Comparison of ENCODE assay signal across 39 cellular contexts in the genomic region with DNA sequence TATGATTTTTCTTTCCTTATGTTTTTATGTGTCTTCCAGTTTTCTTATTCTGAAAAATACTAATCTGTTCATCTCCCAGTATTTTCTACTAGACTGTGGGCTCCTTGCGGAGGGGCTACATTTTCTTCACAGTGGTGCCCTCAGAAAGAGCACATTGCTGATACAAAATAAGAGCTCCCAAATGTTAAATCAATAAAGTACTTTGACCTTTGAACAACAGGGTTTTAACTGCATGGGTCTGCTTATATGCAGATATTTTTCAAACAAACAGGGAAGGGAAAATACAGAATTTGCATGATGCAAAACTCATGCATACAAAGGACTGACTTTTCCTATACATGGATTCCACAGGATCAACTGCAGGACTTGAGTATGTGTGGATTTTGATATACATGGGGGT.
"Had no signal": no experiment of that assay in that cellular context is flagged by ENCODE, and none has a peak within 500 bp of the region (broad histone marks: within the 10 kb centered on the region; RNA-seq: fewer than 3 reads in every experiment).

No MANE protein-coding gene starts in this region.

- H3K27ac ChIP-seq: ascending aorta, cardiac muscle cell, VCaP had no signal

- H3K4me3 ChIP-seq: ascending aorta, cardiac muscle cell had no signal

- H3K9me3 ChIP-seq: ascending aorta had no signal

- H3K9me3 Mint-ChIP-seq: activated CD4-positive, alpha-beta T cell treated with anti-CD3 and anti-CD28 coated beads, Interleukin-2, amount 10 ng/mL, durations not matched to agents 24 days and 14 days; activated CD8-positive, alpha-beta T cell treated with anti-CD3 and anti-CD28 coated beads for 36 hours; activated naive CD4-positive, alpha-beta T cell treated with anti-CD3 and anti-CD28 coated beads, Interleukin-2, amount 10 ng/mL, durations not matched to agents 7 days and 5 days; activated naive CD8-positive, alpha-beta T cell treated with anti-CD3 and anti-CD28 coated beads, Interleukin-2, amount 10 ng/mL, durations not matched to agents 7 days and 5 days; activated T-cell treated with anti-CD3 and anti-CD28 coated beads, Interleukin-2, amount 50 U/mL, for 4 hours; activated T-helper 1 cell treated with anti-CD3 and anti-CD28 coated beads, Interleukin-12 subunit alpha, Interleukin-12 subunit beta, Interleukin-2, Interleukin-4 antibody, amounts not matched to agents 30 ng/mL and 10 ng/mL and 1 ng/mL, durations not matched to agents 14 hours and 24 hours and 36 hours; T-helper 2 cell treated with Interferon-gamma antibody and Interleukin-4, amounts not matched to agents 5 μg/mL and 100 μg/mL, for 36 hours had no signal

- H3K27ac Mint-ChIP-seq: activated B cell treated with CpG ODN at 0.5 μM for 24 hours; activated CD4-positive, alpha-beta memory T cell treated with anti-CD3 and anti-CD28 coated beads for 36 hours; activated CD4-positive, alpha-beta T cell treated with anti-CD3 and anti-CD28 coated beads, Interleukin-2, amount 10 ng/mL, durations not matched to agents 24 days and 14 days; activated CD8-positive, alpha-beta T cell treated with anti-CD3 and anti-CD28 coated beads for 36 hours; activated naive CD4-positive, alpha-beta T cell treated with anti-CD3 and anti-CD28 coated beads, Interleukin-2, amount 10 ng/mL, durations not matched to agents 7 days and 5 days; activated naive CD4-positive, alpha-beta T cell treated with anti-CD3 and anti-CD28 coated beads, Interleukin-2, amount 50 U/mL, for 24 hours; activated naive CD8-positive, alpha-beta T cell; activated naive CD8-positive, alpha-beta T cell treated with anti-CD3 and anti-CD28 coated beads, Interleukin-2, amount 10 ng/mL, durations not matched to agents 7 days and 5 days; activated naive CD8-positive, alpha-beta T cell treated with anti-CD3 and anti-CD28 coated beads, Interleukin-2, amount 50 U/mL, for 24 hours; activated T-cell treated with anti-CD3 and anti-CD28 coated beads, Interleukin-2, amount 50 U/mL, for 72 hours; activated T-helper 1 cell treated with anti-CD3 and anti-CD28 coated beads, Interleukin-12 subunit alpha, Interleukin-12 subunit beta, Interleukin-2, Interleukin-4 antibody, amounts not matched to agents 30 ng/mL and 10 ng/mL and 1 ng/mL, durations not matched to agents 14 hours and 24 hours and 36 hours; activated T-helper 17 cell treated with anti-CD3 and anti-CD28 coated beads, Interleukin-2, amount 50 U/mL, for 72 hours; T-helper 1 cell treated with Interleukin-12 subunit alpha and Interleukin-12 subunit beta and Interleukin-4 antibody, amounts not matched to agents 30 μg/mL and 1 μg/mL, for 36 hours; T-helper 2 cell treated with Interferon-gamma antibody and Interleukin-4, amounts not matched to agents 5 μg/mL and 100 μg/mL, for 36 hours had no signal

- DNase-seq: activated B cell treated with CpG ODN at 0.5 μM for 24 hours; activated CD4-positive, alpha-beta memory T cell treated with anti-CD3 and anti-CD28 coated beads for 36 hours; activated CD4-positive, alpha-beta T cell treated with anti-CD3 and anti-CD28 coated beads for 4 hours; activated CD4-positive, alpha-beta T cell treated with anti-CD3 and anti-CD28 coated beads, Interleukin-2, amount 10 ng/mL, durations not matched to agents 24 days and 14 days; activated CD4-positive, alpha-beta T cell treated with anti-CD3 and anti-CD28 coated beads, Interleukin-2, amount 50 U/mL, for 1 hour; activated CD4-positive, alpha-beta T cell treated with anti-CD3 and anti-CD28 coated beads, Interleukin-2, amount 50 U/mL, for 4 hours; activated CD4-positive, CD25-positive, alpha-beta regulatory T cell treated with anti-CD3 and anti-CD28 coated beads, Interleukin-2, amount 50 U/mL, for 72 hours; activated CD8-positive, alpha-beta memory T cell treated with anti-CD3 and anti-CD28 coated beads, Interleukin-2, amount 50 U/mL, for 4 hours; activated CD8-positive, alpha-beta T cell treated with anti-CD3 and anti-CD28 coated beads for 36 hours; activated effector memory CD4-positive, alpha-beta T cell treated with anti-CD3 and anti-CD28 coated beads, Interleukin-2, amount 50 U/mL, for 16 hours; activated gamma-delta T cell treated with Interleukin-2 at 50 U/mL for 16 hours; activated naive CD4-positive, alpha-beta T cell treated with anti-CD3 and anti-CD28 coated beads, Interleukin-2, amount 10 ng/mL, durations not matched to agents 7 days and 5 days; activated naive CD4-positive, alpha-beta T cell treated with Interleukin-2 at 50 U/mL for 16 hours; activated naive CD8-positive, alpha-beta T cell treated with anti-CD3 and anti-CD28 coated beads, Interleukin-2, amount 10 ng/mL, durations not matched to agents 7 days and 5 days; activated naive CD8-positive, alpha-beta T cell treated with anti-CD3 and anti-CD28 coated beads, Interleukin-2, amount 50 U/mL, for 24 hours; activated T-cell treated with anti-CD3 and anti-CD28 coated beads for 4 hours; activated T-cell treated with anti-CD3 and anti-CD28 coated beads, Interleukin-2, amount 50 U/mL, for 1 hour; activated T-cell treated with anti-CD3 and anti-CD28 coated beads, Interleukin-2, amount 50 U/mL, for 4 hours; activated T-cell treated with anti-CD3 and anti-CD28 coated beads, Interleukin-2, amount 50 U/mL, for 72 hours; amygdala; anterior cingulate cortex; caudate nucleus; cerebellar nuclear complex; T-helper 1 cell; T-helper 2 cell; T-helper 9 cell had no signal

- FAIRE-seq: bronchial epithelial cell, TTC549 had no signal

- H3K36me3 ChIP-seq: ascending aorta, cardiac muscle cell had no signal

- H3K27me3 ChIP-seq: ascending aorta, cardiac muscle cell had no signal

- ATAC-seq: activated CD8-positive, alpha-beta T cell treated with anti-CD3 and anti-CD28 coated beads for 36 hours; activated naive CD8-positive, alpha-beta T cell treated with anti-CD3 and anti-CD28 coated beads, Interleukin-2, amount 50 U/mL, for 24 hours; activated T-cell treated with anti-CD3 and anti-CD28 coated beads, Interleukin-2, amount 50 U/mL, for 4 hours; activated T-cell treated with anti-CD3 and anti-CD28 coated beads, Interleukin-2, amount 50 U/mL, for 72 hours; activated T-helper 17 cell treated with anti-CD3 and anti-CD28 coated beads, Interleukin-2, amount 50 U/mL, for 72 hours had no signal

- H3K4me3 Mint-ChIP-seq: activated B cell treated with CpG ODN at 0.5 μM for 24 hours; activated CD4-positive, alpha-beta memory T cell treated with anti-CD3 and anti-CD28 coated beads for 36 hours; activated CD4-positive, alpha-beta T cell treated with anti-CD3 and anti-CD28 coated beads, Interleukin-2, amount 10 ng/mL, durations not matched to agents 24 days and 14 days; activated CD8-positive, alpha-beta T cell treated with anti-CD3 and anti-CD28 coated beads for 36 hours; activated naive CD4-positive, alpha-beta T cell treated with anti-CD3 and anti-CD28 coated beads, Interleukin-2, amount 10 ng/mL, durations not matched to agents 7 days and 5 days; activated naive CD4-positive, alpha-beta T cell treated with anti-CD3 and anti-CD28 coated beads, Interleukin-2, amount 50 U/mL, for 24 hours; activated naive CD8-positive, alpha-beta T cell; activated naive CD8-positive, alpha-beta T cell treated with anti-CD3 and anti-CD28 coated beads, Interleukin-2, amount 10 ng/mL, durations not matched to agents 7 days and 5 days; activated naive CD8-positive, alpha-beta T cell treated with anti-CD3 and anti-CD28 coated beads, Interleukin-2, amount 50 U/mL, for 24 hours; activated T-cell treated with anti-CD3 and anti-CD28 coated beads, Interleukin-2, amount 50 U/mL, for 4 hours; activated T-cell treated with anti-CD3 and anti-CD28 coated beads, Interleukin-2, amount 50 U/mL, for 72 hours; activated T-helper 1 cell treated with anti-CD3 and anti-CD28 coated beads, Interleukin-12 subunit alpha, Interleukin-12 subunit beta, Interleukin-2, Interleukin-4 antibody, amounts not matched to agents 30 ng/mL and 10 ng/mL and 1 ng/mL, durations not matched to agents 14 hours and 24 hours and 36 hours; activated T-helper 17 cell treated with anti-CD3 and anti-CD28 coated beads, Interleukin-2, amount 50 U/mL, for 72 hours; brain; central memory CD8-positive, alpha-beta T cell; T-helper 1 cell treated with Interleukin-12 subunit alpha and Interleukin-12 subunit beta and Interleukin-4 antibody, amounts not matched to agents 30 μg/mL and 1 μg/mL, for 36 hours; T-helper 2 cell treated with Interferon-gamma antibody and Interleukin-4, amounts not matched to agents 5 μg/mL and 100 μg/mL, for 36 hours had no signal

- H3K4me1 Mint-ChIP-seq: activated B cell treated with CpG ODN at 0.5 μM for 24 hours; activated naive CD4-positive, alpha-beta T cell treated with anti-CD3 and anti-CD28 coated beads, Interleukin-2, amount 10 ng/mL, durations not matched to agents 7 days and 5 days; activated naive CD4-positive, alpha-beta T cell treated with anti-CD3 and anti-CD28 coated beads, Interleukin-2, amount 50 U/mL, for 24 hours; activated naive CD8-positive, alpha-beta T cell treated with anti-CD3 and anti-CD28 coated beads, Interleukin-2, amount 10 ng/mL, durations not matched to agents 7 days and 5 days; activated naive CD8-positive, alpha-beta T cell treated with anti-CD3 and anti-CD28 coated beads, Interleukin-2, amount 50 U/mL, for 24 hours; activated T-helper 17 cell treated with anti-CD3 and anti-CD28 coated beads, Interleukin-2, amount 50 U/mL, for 72 hours; brain; central memory CD8-positive, alpha-beta T cell had no signal

- H3K4me1 ChIP-seq: ascending aorta had no signal

- H3K27me3 Mint-ChIP-seq: activated naive CD4-positive, alpha-beta T cell treated with anti-CD3 and anti-CD28 coated beads, Interleukin-2, amount 10 ng/mL, durations not matched to agents 7 days and 5 days had no signal

- H3K36me3 Mint-ChIP-seq: activated CD4-positive, alpha-beta memory T cell treated with anti-CD3 and anti-CD28 coated beads for 36 hours; activated naive CD4-positive, alpha-beta T cell treated with anti-CD3 and anti-CD28 coated beads, Interleukin-2, amount 10 ng/mL, durations not matched to agents 7 days and 5 days; activated naive CD4-positive, alpha-beta T cell treated with anti-CD3 and anti-CD28 coated beads, Interleukin-2, amount 50 U/mL, for 24 hours; activated naive CD8-positive, alpha-beta T cell; activated naive CD8-positive, alpha-beta T cell treated with anti-CD3 and anti-CD28 coated beads, Interleukin-2, amount 10 ng/mL, durations not matched to agents 7 days and 5 days; brain had no signal
